18 cellular contexts compared by ENCODE assay signal in the genomic region with DNA sequence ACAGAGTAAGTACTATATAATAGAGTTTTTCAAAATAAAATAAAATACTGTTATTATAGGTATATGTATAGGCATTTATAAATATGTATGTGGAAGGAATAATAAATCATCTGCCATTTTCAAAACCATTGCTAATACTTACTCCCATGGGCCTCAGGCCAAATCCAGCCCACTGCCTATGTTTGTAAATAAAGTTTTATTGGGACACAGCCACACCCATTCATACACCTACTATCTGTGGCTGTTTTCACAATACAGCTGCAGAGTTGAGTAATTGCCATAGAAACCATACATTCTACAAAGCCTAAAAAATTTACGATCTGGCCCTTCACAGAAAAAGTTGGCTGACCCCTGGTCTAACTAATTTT.
"Had no signal": no experiment of that assay in that cellular context is flagged by ENCODE, and none has a peak within 500 bp of the region (broad histone marks: within the 10 kb centered on the region; RNA-seq: fewer than 3 reads in every experiment).

No MANE protein-coding gene starts in this region.

- H3K4me1 ChIP-seq: tibial artery, uterus had no signal

- FAIRE-seq: colon, frontal cortex had no signal

- H3K27me3 Mint-ChIP-seq: activated CD4-positive, alpha-beta memory T cell treated with anti-CD3 and anti-CD28 coated beads, Interleukin-2, amount 10 ng/mL, durations not matched to agents 7 days and 5 days; naive thymus-derived CD8-positive, alpha-beta T cell had no signal

- H3K4me1 Mint-ChIP-seq: activated CD4-positive, alpha-beta memory T cell treated with anti-CD3 and anti-CD28 coated beads, Interleukin-2, amount 10 ng/mL, durations not matched to agents 7 days and 5 days; immature natural killer cell had no signal

- H3K27ac Mint-ChIP-seq: activated CD4-positive, alpha-beta memory T cell treated with anti-CD3 and anti-CD28 coated beads, Interleukin-2, amount 10 ng/mL, durations not matched to agents 7 days and 5 days; immature natural killer cell; T-helper 1 cell treated with Interleukin-12 subunit alpha and Interleukin-12 subunit beta and Interleukin-4 antibody, amounts not matched to agents 30 μg/mL and 1 μg/mL, for 36 hours had no signal

- H3K4me3 Mint-ChIP-seq: activated CD4-positive, alpha-beta memory T cell treated with anti-CD3 and anti-CD28 coated beads, Interleukin-2, amount 10 ng/mL, durations not matched to agents 7 days and 5 days; immature natural killer cell; naive thymus-derived CD8-positive, alpha-beta T cell; T-helper 1 cell treated with Interleukin-12 subunit alpha and Interleukin-12 subunit beta and Interleukin-4 antibody, amounts not matched to agents 30 μg/mL and 1 μg/mL, for 36 hours had no signal

- H3K27me3 ChIP-seq: tibial artery, uterus had no signal

- H3K27ac ChIP-seq: tibial artery, uterus, WERI-Rb-1 had no signal

- ATAC-seq: activated naive CD4-positive, alpha-beta T cell treated with anti-CD3 and anti-CD28 coated beads, Interleukin-2, amount 50 U/mL, for 72 hours; naive thymus-derived CD8-positive, alpha-beta T cell had no signal

- DNase-seq: activated CD4-positive, alpha-beta memory T cell treated with anti-CD3 and anti-CD28 coated beads, Interleukin-2, amount 10 ng/mL, durations not matched to agents 7 days and 5 days; activated CD8-positive, alpha-beta memory T cell treated with anti-CD3 and anti-CD28 coated beads, Interleukin-2, amount 50 U/mL, for 4 hours; activated gamma-delta T cell; activated T-cell treated with anti-CD3 and anti-CD28 coated beads, Interleukin-2, amount 50 U/mL, for 48 hours; immature natural killer cell; naive thymus-derived CD8-positive, alpha-beta T cell; posterior cingulate gyrus; stimulated activated CD4-positive, alpha-beta T cell treated with anti-CD3 and anti-CD28 coated beads, Interleukin-15, amount 100 ng/mL, for 24 hours; stimulated activated CD4-positive, alpha-beta T cell treated with anti-CD3 and anti-CD28 coated beads, Interleukin-4, amount 100 ng/mL, for 1 hour; stimulated activated naive CD4-positive, alpha-beta T cell; tibial artery; uterus; WERI-Rb-1 had no signal

- H3K4me3 ChIP-seq: skin epidermis, tibial artery, uterus had no signal

- H3K9me3 Mint-ChIP-seq: activated CD4-positive, alpha-beta memory T cell treated with anti-CD3 and anti-CD28 coated beads, Interleukin-2, amount 10 ng/mL, durations not matched to agents 7 days and 5 days; activated naive CD4-positive, alpha-beta T cell treated with anti-CD3 and anti-CD28 coated beads, Interleukin-2, amount 50 U/mL, for 72 hours; immature natural killer cell had no signal

- H3K36me3 ChIP-seq: uterus, WERI-Rb-1 had no signal

- H3K9me3 ChIP-seq: tibial artery, uterus had no signal
